15 cellular contexts compared by ENCODE assay signal in the genomic region with DNA sequence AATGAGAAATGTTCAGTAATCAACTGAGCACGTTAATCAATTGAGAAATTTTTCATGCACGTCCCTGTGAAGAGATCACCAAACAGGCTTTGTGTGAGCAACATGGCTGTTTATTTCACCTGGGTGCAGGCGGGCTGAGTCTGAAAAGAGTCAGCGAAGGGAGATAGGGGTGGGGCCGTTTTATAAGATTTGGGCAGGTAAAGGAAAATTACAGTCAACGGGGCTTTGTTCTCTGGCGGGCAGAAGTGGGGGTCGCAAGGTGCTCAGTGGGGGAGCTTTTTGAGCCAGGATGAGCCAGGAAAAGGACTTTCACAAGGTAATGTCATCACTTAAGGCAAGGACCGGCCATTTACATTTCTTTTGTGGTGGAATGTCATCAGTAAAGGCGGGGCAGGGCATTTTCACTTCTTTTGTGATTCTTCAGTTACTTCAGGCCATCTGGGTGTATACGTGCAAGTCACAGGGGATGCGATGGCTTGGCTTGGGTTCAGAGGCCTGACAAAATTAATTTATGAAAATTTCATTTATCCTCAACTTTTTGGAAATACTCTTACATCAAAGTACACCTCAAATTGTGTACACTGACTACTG. TPM values are rescaled to one million over a fixed set of nuclear protein-coding genes. Genes with fewer than 3 reads are reported as not detected.
"Had no signal": no experiment of that assay in that cellular context is flagged by ENCODE, and none has a peak within 500 bp of the region (broad histone marks: within the 10 kb centered on the region; RNA-seq: fewer than 3 reads in every experiment).

No MANE protein-coding gene starts in this region.

RNA-seq across cellular contexts. Expression of gene CR1L, which starts 11.1 kb away (rescaled TPM):
- total RNA-seq: activated CD8-positive, alpha-beta T cell treated with anti-CD3 and anti-CD28 coated beads for 36 hours; activated T-cell treated with anti-CD3 and anti-CD28 coated beads, Interleukin-2, amount 50 U/mL, for 4 hours; astrocyte; bronchial epithelial cell; cardiac septum; endothelial cell of umbilical vein; esophagus squamous epithelium; fibroblast of lung; fibroblast of villous mesenchyme; gastroesophageal sphincter; glomerular endothelial cell; T-helper 2 cell treated with Interferon-gamma antibody and Interleukin-4, amounts not matched to agents 100 ng/mL and 5 ng/mL, for 36 hours had no signal
- polyA plus RNA-seq: adipose tissue, endothelial cell of umbilical vein, esophagus, fibroblast of lung, heart right ventricle had no signal
